ENCODE assay signal across 1 cellular context in genomic region chr19:48401277-48401676, GRCh38.
TF ChIP-seq lines count a peak whose summit lies in the region.

No MANE protein-coding gene starts in this region.

TF ChIP-seq in SK-N-SH treated with all-trans-retinoic acid at 6 μM for 48 hours, 23 proteins besides CTCF, POLR2A, EP300 and RAD21 (continued from another document):
- TF ChIP-seq ZC3H10 (CRISPR knock-in tag; IDR thresholded peaks at IDR 0.05) (no peak), CSRNP3 (CRISPR knock-in tag; IDR thresholded peaks at IDR 0.05) (no peak), OSR1 (CRISPR knock-in tag; IDR thresholded peaks at IDR 0.05) (no peak), TOX (CRISPR knock-in tag; IDR thresholded peaks at IDR 0.05; ENCODE audit: borderline replicate concordance) (no peak)
